1 cellular context compared by ENCODE assay signal in the genomic region with DNA sequence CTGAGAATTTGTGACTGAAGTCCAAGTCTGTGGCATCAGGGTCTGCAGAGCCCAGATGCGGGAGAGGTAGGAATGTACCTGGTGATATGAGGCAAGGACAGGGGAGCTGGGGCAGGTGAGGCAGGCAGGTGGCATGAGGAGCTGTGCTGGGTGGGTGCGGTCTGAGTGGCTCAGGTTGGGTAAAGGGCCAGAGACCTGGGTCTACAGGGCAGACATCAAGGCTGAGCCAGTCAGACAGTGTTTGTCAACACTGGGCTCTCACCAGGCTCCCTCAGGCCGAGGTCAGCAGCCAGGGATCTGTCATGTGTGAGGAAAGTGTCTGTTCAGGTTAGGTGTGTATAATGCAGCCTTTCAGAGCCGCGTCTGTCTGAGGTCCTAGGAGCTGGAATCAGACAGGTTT.
A peak's percentile ranks its signal among the peaks of the same experiment; 100 is the strongest.
TF ChIP-seq lines count a peak whose summit lies in the region.

No MANE protein-coding gene starts in this region.

TF ChIP-seq in K562, 482 proteins besides CTCF, POLR2A, EP300 and RAD21:
- no peak for TF ChIP-seq RCOR1 (IDR thresholded peaks at IDR 0.05; ENCODE audit: borderline replicate concordance in 1 of 2, low read depth in 2 of 2, low read length in 2 of 2)
- TF ChIP-seq, protein P1, sequence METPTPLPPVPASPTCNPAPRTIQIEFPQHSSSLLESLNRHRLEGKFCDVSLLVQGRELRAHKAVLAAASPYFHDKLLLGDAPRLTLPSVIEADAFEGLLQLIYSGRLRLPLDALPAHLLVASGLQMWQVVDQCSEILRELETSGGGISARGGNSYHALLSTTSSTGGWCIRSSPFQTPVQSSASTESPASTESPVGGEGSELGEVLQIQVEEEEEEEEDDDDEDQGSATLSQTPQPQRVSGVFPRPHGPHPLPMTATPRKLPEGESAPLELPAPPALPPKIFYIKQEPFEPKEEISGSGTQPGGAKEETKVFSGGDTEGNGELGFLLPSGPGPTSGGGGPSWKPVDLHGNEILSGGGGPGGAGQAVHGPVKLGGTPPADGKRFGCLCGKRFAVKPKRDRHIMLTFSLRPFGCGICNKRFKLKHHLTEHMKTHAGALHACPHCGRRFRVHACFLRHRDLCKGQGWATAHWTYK (CRISPR knock-in tag; IDR thresholded peaks at IDR 0.05), result 0 out of 2 replicates have a peak, but pooled peaks have one; percentile 14
- peak; percentile 49 for TF ChIP-seq SUPT5H (IDR thresholded peaks at IDR 0.05)
- no peak for TF ChIP-seq HDAC3 (IDR thresholded peaks at IDR 0.05; ENCODE audit: borderline replicate concordance, partially characterized antibody)
